Comparison of ENCODE assay signal across 21 cellular contexts in genomic region chr5:167985373-167985772, GRCh38.
"Had no signal": no experiment of that assay in that cellular context is flagged by ENCODE, and none has a peak within 500 bp of the region (broad histone marks: within the 10 kb centered on the region; RNA-seq: fewer than 3 reads in every experiment).

No MANE protein-coding gene starts in this region.

- H3K4me1 ChIP-seq: colonic mucosa, lower lobe of right lung, thyroid gland, upper lobe of right lung had no signal

- H3K4me3 Mint-ChIP-seq: activated B cell treated with CpG ODN at 0.5 μM for 24 hours; activated CD4-positive, alpha-beta T cell treated with anti-CD3 and anti-CD28 coated beads for 36 hours; activated naive CD8-positive, alpha-beta T cell treated with anti-CD3 and anti-CD28 coated beads for 36 hours; activated T-cell treated with anti-CD3 and anti-CD28 coated beads, Interleukin-2, amount 50 U/mL, for 4 hours; naive B cell; stimulated activated naive CD8-positive, alpha-beta T cell treated with anti-CD3 and anti-CD28 coated beads, Interleukin-15, Interleukin-2, amounts not matched to agents 100 ng/mL and 50 ng/mL, for 24 hours; T-helper 17 cell had no signal

- H3K4me3 ChIP-seq: colonic mucosa, lower lobe of right lung, thyroid gland, upper lobe of right lung had no signal

- DNase-seq: activated B cell treated with CpG ODN at 0.5 μM for 24 hours; activated CD4-positive, alpha-beta T cell treated with anti-CD3 and anti-CD28 coated beads for 36 hours; activated CD4-positive, alpha-beta T cell treated with anti-CD3 and anti-CD28 coated beads, Interleukin-2, amount 50 U/mL, for 4 hours; activated CD8-positive, alpha-beta memory T cell treated with anti-CD3 and anti-CD28 coated beads, Interleukin-2, amount 50 U/mL, for 48 hours; activated naive CD4-positive, alpha-beta T cell; activated naive CD8-positive, alpha-beta T cell treated with anti-CD3 and anti-CD28 coated beads for 36 hours; activated T-cell treated with anti-CD3 and anti-CD28 coated beads, Interleukin-2, amount 50 U/mL, for 4 hours; colonic mucosa; kidney; lower lobe of right lung; naive B cell; nucleus accumbens; stimulated activated CD4-positive, alpha-beta T cell treated with anti-CD3 and anti-CD28 coated beads, Interleukin-12 subunit alpha, Interleukin-12 subunit beta, amount 100 ng/mL, for 4 hours; stimulated activated CD4-positive, alpha-beta T cell treated with anti-CD3 and anti-CD28 coated beads, Interleukin-4, amount 100 ng/mL, for 4 hours; substantia nigra; SW 1271; T-helper 17 cell; thyroid gland; upper lobe of right lung had no signal

- ATAC-seq: activated CD4-positive, alpha-beta T cell treated with anti-CD3 and anti-CD28 coated beads for 36 hours; activated T-cell treated with anti-CD3 and anti-CD28 coated beads, Interleukin-2, amount 50 U/mL, for 4 hours; lower lobe of right lung; T-helper 17 cell; upper lobe of right lung had no signal

- H3K27me3 ChIP-seq: colonic mucosa, thyroid gland, upper lobe of right lung had no signal

- H3K9me3 Mint-ChIP-seq: activated B cell treated with CpG ODN at 0.5 μM for 24 hours; activated T-helper 2 cell treated with anti-CD3 and anti-CD28 coated beads, Interferon-gamma antibody, Interleukin-2, Interleukin-4, amounts not matched to agents 10 μg/mL and 5 μg/mL and 100 μg/mL, durations not matched to agents 14 hours and 24 hours and 36 hours had no signal

- H3K36me3 ChIP-seq: colonic mucosa, lower lobe of right lung, thyroid gland, upper lobe of right lung had no signal

- H3K27ac ChIP-seq: colonic mucosa, lower lobe of right lung, thyroid gland, upper lobe of right lung had no signal

- H3K27ac Mint-ChIP-seq: activated B cell treated with CpG ODN at 0.5 μM for 24 hours; activated CD4-positive, alpha-beta T cell treated with anti-CD3 and anti-CD28 coated beads for 36 hours; activated naive CD8-positive, alpha-beta T cell treated with anti-CD3 and anti-CD28 coated beads for 36 hours; activated T-helper 2 cell treated with anti-CD3 and anti-CD28 coated beads, Interferon-gamma antibody, Interleukin-2, Interleukin-4, amounts not matched to agents 10 μg/mL and 5 μg/mL and 100 μg/mL, durations not matched to agents 14 hours and 24 hours and 36 hours; stimulated activated naive CD8-positive, alpha-beta T cell treated with anti-CD3 and anti-CD28 coated beads, Interleukin-15, Interleukin-2, amounts not matched to agents 100 ng/mL and 50 ng/mL, for 24 hours; T-helper 17 cell had no signal

- H3K36me3 Mint-ChIP-seq: activated naive CD8-positive, alpha-beta T cell treated with anti-CD3 and anti-CD28 coated beads for 36 hours; naive B cell had no signal

- H3K9me3 ChIP-seq: colonic mucosa, lower lobe of right lung, thyroid gland, upper lobe of right lung had no signal

- H3K4me1 Mint-ChIP-seq: activated B cell treated with CpG ODN at 0.5 μM for 24 hours; activated CD4-positive, alpha-beta T cell treated with anti-CD3 and anti-CD28 coated beads for 36 hours; activated naive CD8-positive, alpha-beta T cell treated with anti-CD3 and anti-CD28 coated beads for 36 hours; naive B cell; T-helper 17 cell had no signal
